In genomic region chr16:69424935-69425784, GRCh38 we compare ENCODE assay signal across 1 cellular context.
TF ChIP-seq lines count a peak whose summit lies in the region.

No MANE protein-coding gene starts in this region.

TF ChIP-seq in HEK293, 187 proteins besides CTCF, POLR2A, EP300 and RAD21 (continued from another document):
- no peak for TF ChIP-seq PRDM2 (tag by site-specific recombination; IDR thresholded peaks at IDR 0.05; ENCODE audit: borderline replicate concordance)
- no peak for TF ChIP-seq ZNF530 (tag by site-specific recombination; IDR thresholded peaks at IDR 0.05; ENCODE audit: low read depth)
- TF ChIP-seq, protein P1, sequence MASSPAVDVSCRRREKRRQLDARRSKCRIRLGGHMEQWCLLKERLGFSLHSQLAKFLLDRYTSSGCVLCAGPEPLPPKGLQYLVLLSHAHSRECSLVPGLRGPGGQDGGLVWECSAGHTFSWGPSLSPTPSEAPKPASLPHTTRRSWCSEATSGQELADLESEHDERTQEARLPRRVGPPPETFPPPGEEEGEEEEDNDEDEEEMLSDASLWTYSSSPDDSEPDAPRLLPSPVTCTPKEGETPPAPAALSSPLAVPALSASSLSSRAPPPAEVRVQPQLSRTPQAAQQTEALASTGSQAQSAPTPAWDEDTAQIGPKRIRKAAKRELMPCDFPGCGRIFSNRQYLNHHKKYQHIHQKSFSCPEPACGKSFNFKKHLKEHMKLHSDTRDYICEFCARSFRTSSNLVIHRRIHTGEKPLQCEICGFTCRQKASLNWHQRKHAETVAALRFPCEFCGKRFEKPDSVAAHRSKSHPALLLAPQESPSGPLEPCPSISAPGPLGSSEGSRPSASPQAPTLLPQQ (tag by site-specific recombination; IDR thresholded peaks at IDR 0.05) = 0 out of 2 replicates have a peak, but pooled peaks have one; percentile 4
- 0 out of 2 replicates have a peak, but pooled peaks have one; percentile 55 for TF ChIP-seq ZSCAN5A (tag by site-specific recombination; IDR thresholded peaks at IDR 0.05)
- TF ChIP-seq ELK4 (IDR thresholded peaks at IDR 0.05; ENCODE audit: borderline replicate concordance, low read depth, low read length) = no peak
- no peak for TF ChIP-seq GLIS2 (tag by site-specific recombination; IDR thresholded peaks at IDR 0.05)
- no peak for TF ChIP-seq BCL11B (tag by site-specific recombination; IDR thresholded peaks at IDR 0.05; ENCODE audit: low read depth)
- TF ChIP-seq, protein P2, sequence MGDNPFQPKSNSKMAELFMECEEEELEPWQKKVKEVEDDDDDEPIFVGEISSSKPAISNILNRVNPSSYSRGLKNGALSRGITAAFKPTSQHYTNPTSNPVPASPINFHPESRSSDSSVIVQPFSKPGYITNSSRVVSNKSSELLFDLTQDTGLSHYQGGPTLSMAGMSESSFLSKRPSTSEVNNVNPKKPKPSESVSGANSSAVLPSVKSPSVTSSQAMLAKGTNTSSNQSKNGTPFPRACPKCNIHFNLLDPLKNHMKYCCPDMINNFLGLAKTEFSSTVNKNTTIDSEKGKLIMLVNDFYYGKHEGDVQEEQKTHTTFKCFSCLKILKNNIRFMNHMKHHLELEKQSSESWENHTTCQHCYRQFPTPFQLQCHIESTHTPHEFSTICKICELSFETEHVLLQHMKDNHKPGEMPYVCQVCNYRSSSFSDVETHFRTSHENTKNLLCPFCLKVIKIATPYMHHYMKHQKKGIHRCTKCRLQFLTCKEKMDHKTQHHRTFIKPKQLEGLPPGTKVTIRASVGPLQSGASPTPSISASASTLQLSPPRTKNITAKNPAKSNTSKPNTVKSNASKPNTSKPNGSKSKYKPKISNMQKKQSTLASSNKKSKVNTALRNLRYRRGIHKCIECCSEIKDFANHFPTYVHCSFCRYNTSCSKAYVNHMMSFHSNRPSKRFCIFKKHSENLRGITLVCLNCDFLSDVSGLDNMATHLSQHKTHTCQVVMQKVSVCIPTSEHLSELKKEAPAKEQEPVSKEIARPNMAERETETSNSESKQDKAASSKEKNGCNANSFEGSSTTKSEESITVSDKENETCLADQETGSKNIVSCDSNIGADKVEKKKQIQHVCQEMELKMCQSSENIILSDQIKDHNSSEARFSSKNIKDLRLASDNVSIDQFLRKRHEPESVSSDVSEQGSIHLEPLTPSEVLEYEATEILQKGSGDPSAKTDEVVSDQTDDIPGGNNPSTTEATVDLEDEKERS (tag by site-specific recombination; IDR thresholded peaks at IDR 0.05) = no peak
- no peak for TF ChIP-seq ZNF202 (tag by site-specific recombination; IDR thresholded peaks at IDR 0.05; ENCODE audit: borderline replicate concordance)
- TF ChIP-seq ZNF335 (tag by site-specific recombination; conservative IDR thresholded peaks at IDR 0.05) = peak; percentile 31; the same call in 1 of the 2 replicates
- no peak for TF ChIP-seq ZNF248 (tag by site-specific recombination; IDR thresholded peaks at IDR 0.05)
- TF ChIP-seq ZNF302 (tag by site-specific recombination; IDR thresholded peaks at IDR 0.05; ENCODE audit: low read depth) = no peak
- no peak for TF ChIP-seq ZNF621 (tag by site-specific recombination; IDR thresholded peaks at IDR 0.05)
- TF ChIP-seq SP3 (tag by site-specific recombination; IDR thresholded peaks at IDR 0.05) = no peak
- no peak for TF ChIP-seq PRDM10 (tag by site-specific recombination; IDR thresholded peaks at IDR 0.05)
- no peak for TF ChIP-seq ZFP37 (tag by site-specific recombination; IDR thresholded peaks at IDR 0.05)
- no peak for TF ChIP-seq ZBTB10 (tag by site-specific recombination; IDR thresholded peaks at IDR 0.05)
